In the genomic region with DNA sequence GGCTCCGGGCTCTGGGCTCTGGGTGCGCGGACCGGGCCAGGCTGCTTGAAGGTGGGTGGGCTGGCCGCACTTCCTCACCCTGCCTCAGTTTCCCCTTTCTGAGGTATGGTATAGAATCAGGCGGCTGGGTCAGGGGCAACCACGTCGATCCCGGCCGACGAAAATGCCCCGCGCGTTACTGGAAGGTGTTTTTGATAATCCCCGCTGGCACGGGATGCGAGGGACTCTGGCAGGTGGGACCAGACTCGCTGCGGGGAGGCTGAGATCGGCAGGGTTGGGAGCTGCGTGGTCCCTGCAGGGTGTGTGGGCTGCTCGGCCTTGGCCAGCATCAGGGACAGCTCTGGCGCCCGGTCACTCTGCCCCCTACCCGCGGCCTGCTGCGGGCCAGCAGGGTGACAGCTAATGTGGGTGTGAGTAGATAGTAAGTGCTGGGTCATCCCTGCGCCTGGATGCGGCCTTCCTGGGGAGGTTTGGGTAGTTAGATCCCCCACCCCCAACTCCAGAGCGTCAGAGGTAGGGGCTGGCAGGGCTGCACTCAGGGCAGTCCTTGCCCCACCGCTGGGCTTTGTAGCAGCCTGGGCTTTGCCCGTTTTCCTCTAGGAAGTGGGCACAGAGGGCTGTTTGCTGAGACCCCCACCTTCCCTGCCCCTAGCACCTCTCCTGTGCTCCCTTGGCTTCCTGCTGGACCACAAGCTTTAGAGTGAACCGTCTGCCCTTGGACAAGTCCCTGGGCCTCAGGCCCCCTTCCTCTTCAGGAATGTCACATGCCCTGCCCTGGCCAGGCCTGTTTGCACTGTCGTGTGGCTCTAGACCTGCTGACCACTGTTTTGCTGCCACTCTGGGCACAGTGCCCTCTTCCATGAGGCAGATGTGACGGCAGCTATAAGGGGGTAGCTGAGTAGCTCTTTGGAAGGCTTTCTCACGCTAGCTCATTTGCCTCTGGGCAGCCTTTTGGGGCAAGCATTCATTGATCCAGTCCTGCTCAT, we compare ENCODE assay signal across 8 cellular contexts.
DNase-seq lines count a peak whose midpoint lies in the region; ATAC-seq and TF ChIP-seq lines count a peak whose summit lies in the region.

No MANE protein-coding gene starts in this region.

- H3K9me3 Mint-ChIP-seq in T-helper 1 cell treated with Interleukin-12 subunit alpha and Interleukin-12 subunit beta and Interleukin-4 antibody, amounts not matched to agents 30 μg/mL and 1 μg/mL, for 36 hours: no peaks in the 10 kb centered on the region
- H3K9me3 Mint-ChIP-seq in stimulated activated memory B cell treated with anti-CD40 and anti-IgM and Interleukin-4, amounts not matched to agents 10 μg/mL and 1 μg/mL and 100 μg/mL, for 72 hours: no peaks in the 10 kb centered on the region

- H3K4me3 ChIP-seq in choroid plexus epithelial cell (ENCODE audit: low read depth, low read length): peak overlapping the region; percentile 89

- peak; percentile 22 for ATAC-seq in stimulated activated memory B cell treated with anti-CD40 and anti-IgM and Interleukin-4, amounts not matched to agents 10 μg/mL and 1 μg/mL and 100 μg/mL, for 72 hours
- no peak for ATAC-seq in HG03097 (IDR thresholded peaks at IDR 0.05; ENCODE audit: low FRiP score, unreplicated experiment)

- peaks cover 20% of the 10 kb centered on the region for H3K4me1 Mint-ChIP-seq in T-helper 1 cell treated with Interleukin-12 subunit alpha and Interleukin-12 subunit beta and Interleukin-4 antibody, amounts not matched to agents 30 μg/mL and 1 μg/mL, for 36 hours (ENCODE audit: low read depth)
- peaks cover 58% of the 10 kb centered on the region for H3K4me1 Mint-ChIP-seq in stimulated activated memory B cell treated with anti-CD40 and anti-IgM and Interleukin-4, amounts not matched to agents 10 μg/mL and 1 μg/mL and 100 μg/mL, for 72 hours

- no peaks in the 10 kb centered on the region for H3K27me3 ChIP-seq in layer of hippocampus (ENCODE audit: control insufficient read depth, insufficient read depth, low read length)

- H3K36me3 Mint-ChIP-seq in T-helper 1 cell treated with Interleukin-12 subunit alpha and Interleukin-12 subunit beta and Interleukin-4 antibody, amounts not matched to agents 30 μg/mL and 1 μg/mL, for 36 hours (ENCODE audit: low read depth): peaks cover 3% of the 10 kb centered on the region
- H3K36me3 Mint-ChIP-seq in stimulated activated memory B cell treated with anti-CD40 and anti-IgM and Interleukin-4, amounts not matched to agents 10 μg/mL and 1 μg/mL and 100 μg/mL, for 72 hours: peaks cover 20% of the 10 kb centered on the region

- peak overlapping the region; percentile 89 for H3K27ac ChIP-seq in layer of hippocampus (ENCODE audit: low read depth, low read length)

- TF ChIP-seq CTCF in choroid plexus epithelial cell (conservative IDR thresholded peaks at IDR 0.05; ENCODE audit: low read depth, low read length): no peak

- H3K4me3 Mint-ChIP-seq in T-helper 1 cell treated with Interleukin-12 subunit alpha and Interleukin-12 subunit beta and Interleukin-4 antibody, amounts not matched to agents 30 μg/mL and 1 μg/mL, for 36 hours: peak overlapping the region; percentile 90
- H3K4me3 Mint-ChIP-seq in stimulated activated memory B cell treated with anti-CD40 and anti-IgM and Interleukin-4, amounts not matched to agents 10 μg/mL and 1 μg/mL and 100 μg/mL, for 72 hours: peak overlapping the region; percentile 87

- peaks cover 12% of the 10 kb centered on the region for H3K27me3 Mint-ChIP-seq in T-helper 1 cell treated with Interleukin-12 subunit alpha and Interleukin-12 subunit beta and Interleukin-4 antibody, amounts not matched to agents 30 μg/mL and 1 μg/mL, for 36 hours (ENCODE audit: low read depth)
- H3K27me3 Mint-ChIP-seq in stimulated activated memory B cell treated with anti-CD40 and anti-IgM and Interleukin-4, amounts not matched to agents 10 μg/mL and 1 μg/mL and 100 μg/mL, for 72 hours: peaks cover 9% of the 10 kb centered on the region

- DNase-seq in T-helper 1 cell: no peak
- peak; percentile 75 for DNase-seq in OCI-M1 (lab: John Stamatoyannopoulos, UW)
- no peak for DNase-seq in choroid plexus epithelial cell (ENCODE audit: low read depth)
- no peak for DNase-seq in NCI-H1092 treated with DMSO at 0.1 percent for 48 hours (lab: John Stamatoyannopoulos, UW)

- H3K27ac Mint-ChIP-seq in T-helper 1 cell treated with Interleukin-12 subunit alpha and Interleukin-12 subunit beta and Interleukin-4 antibody, amounts not matched to agents 30 μg/mL and 1 μg/mL, for 36 hours: peak overlapping the region; percentile 83
- peak overlapping the region; percentile 78 for H3K27ac Mint-ChIP-seq in stimulated activated memory B cell treated with anti-CD40 and anti-IgM and Interleukin-4, amounts not matched to agents 10 μg/mL and 1 μg/mL and 100 μg/mL, for 72 hours
